ENCODE assay signal across 8 cellular contexts in the genomic region with DNA sequence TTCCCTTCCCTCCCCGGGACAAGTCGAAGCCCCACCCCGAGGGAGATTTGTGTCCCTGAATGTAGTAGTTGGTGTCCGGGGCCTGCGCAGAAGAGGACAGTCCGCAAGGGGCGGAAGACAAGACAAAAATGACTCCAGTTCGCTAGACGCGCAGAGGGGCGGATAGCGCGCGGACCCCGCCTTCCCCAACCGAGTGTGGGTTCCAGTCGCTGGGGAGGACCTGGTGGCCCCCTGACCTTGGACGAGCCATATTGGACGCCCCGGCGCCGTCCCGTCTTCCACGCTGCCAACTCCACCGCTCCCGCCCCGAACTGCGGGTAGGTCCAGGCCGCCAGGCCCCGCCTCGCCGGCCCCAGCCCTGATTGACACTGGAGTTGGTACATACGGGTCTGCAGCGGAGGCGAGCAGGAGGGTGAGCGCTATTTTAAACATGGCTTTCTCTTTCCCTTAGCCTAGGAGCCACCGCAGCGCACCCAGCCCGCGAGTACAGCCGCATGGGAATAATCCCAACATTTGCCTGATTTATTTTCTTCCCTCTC.
DNase-seq lines count a peak whose midpoint lies in the region; ATAC-seq and TF ChIP-seq lines count a peak whose summit lies in the region.

No MANE protein-coding gene starts in this region.

- peak; percentile 90 for DNase-seq in Ammon's horn (ENCODE audit: low spot score)
- peak; percentile 79 for DNase-seq in NCI-H345 treated with DMSO at 0.1 percent for 48 hours (lab: John Stamatoyannopoulos, UW; ENCODE audit: unreplicated experiment)
- peak; percentile 40 to 47 for DNase-seq in activated CD4-positive, alpha-beta T cell treated with anti-CD3 and anti-CD28 coated beads for 24 hours (ENCODE audit: low read depth in 2 of 2)
- DNase-seq in choroid plexus epithelial cell (ENCODE audit: low read depth): peak; percentile 93
- DNase-seq in stimulated activated CD4-positive, alpha-beta T cell treated with anti-CD3 and anti-CD28 coated beads, Interleukin-1b, Interleukin-23, amount 100 ng/mL, for 24 hours (ENCODE audit: low read depth in 4 of 4, low spot score in 1 of 4): peak; percentile 19 to 52 (median 44)

- H3K4me3 ChIP-seq in choroid plexus epithelial cell (ENCODE audit: low read depth, low read length): peak overlapping the region; percentile 71

- TF ChIP-seq CTCF in choroid plexus epithelial cell (conservative IDR thresholded peaks at IDR 0.05; ENCODE audit: low read depth, low read length): peak; percentile 53

- no peaks in the 10 kb centered on the region for H3K27me3 ChIP-seq in layer of hippocampus (ENCODE audit: control insufficient read depth, insufficient read depth, low read length)

- ATAC-seq in GM19035 (IDR thresholded peaks at IDR 0.05; ENCODE audit: unreplicated experiment): peak; percentile 71
- ATAC-seq in HG03342 (IDR thresholded peaks at IDR 0.05; ENCODE audit: unreplicated experiment): peak; percentile 68

- peak overlapping the region; percentile 90 for H3K27ac ChIP-seq in layer of hippocampus (ENCODE audit: low read depth, low read length)

Comparison
In these comparisons a context has a peak if more than half of its experiments do, and no peak if none do; other contexts are left out.
1. Peak in every context shown above with its lines: DNase-seq, ATAC-seq, H3K4me3 ChIP-seq and H3K27ac ChIP-seq.